Comparison of ENCODE assay signal across 19 cellular contexts in the genomic region with DNA sequence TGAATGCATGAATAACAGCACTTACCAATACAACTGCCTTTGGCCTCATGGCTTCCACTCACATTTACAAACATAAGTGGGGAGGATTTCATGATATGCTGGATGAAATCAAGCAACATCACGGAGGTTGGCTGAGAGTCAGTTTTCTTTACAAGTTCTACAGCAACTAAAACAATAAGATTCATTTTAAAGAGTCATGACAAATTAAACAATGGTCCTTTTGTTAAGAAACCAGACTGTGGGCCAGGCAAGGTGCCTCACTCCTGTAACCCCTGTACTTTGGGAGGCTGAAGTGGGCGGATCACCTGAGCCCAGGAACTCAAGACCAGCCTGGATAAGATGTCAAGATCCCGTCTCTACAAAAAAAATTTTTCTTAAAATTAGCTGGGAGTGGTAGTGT. TPM values are rescaled to one million over a fixed set of nuclear protein-coding genes. Genes with fewer than 3 reads are reported as not detected.
DNase-seq lines count a peak whose midpoint lies in the region; ATAC-seq, FAIRE-seq and TF ChIP-seq lines count a peak whose summit lies in the region.
"Had no signal": no experiment of that assay in that cellular context is flagged by ENCODE, and none has a peak within 500 bp of the region (broad histone marks: within the 10 kb centered on the region; RNA-seq: fewer than 3 reads in every experiment).

No MANE protein-coding gene starts in this region.

- H3K27me3 ChIP-seq in PC-3 (ENCODE audit: low read length) (no peaks in the 10 kb centered on the region), Peyer's patch (no peaks in the 10 kb centered on the region)
- H3K27me3 ChIP-seq: BE2C, SJSA1 had no signal

- peak; percentile 43 for ATAC-seq in PC-3
- ATAC-seq in left colon: peak; percentile 43
- no peak for ATAC-seq in GM19463 (IDR thresholded peaks at IDR 0.05; ENCODE audit: unreplicated experiment)
- ATAC-seq: HCT116, Right ventricle myocardium inferior had no signal

- H3K4me3 ChIP-seq in PC-3 (ENCODE audit: low read length) (no peak overlapping the region), Peyer's patch (no peak overlapping the region)
- H3K4me3 ChIP-seq: SJSA1 had no signal

- POLR2A ChIA-PET in PC-3 (lab: Charles Lee; ENCODE audit: unreplicated experiment): no interaction called here

- DNase-seq in COLO829 (ENCODE audit: low spot score): peak; percentile 57
- no peak for DNase-seq in GM18507 (ENCODE audit: extremely low spot score, insufficient read length, low read depth)
- DNase-seq in PC-3: no peak
- DNase-seq in left colon: no peak
- no peak for DNase-seq in GM10266 (ENCODE audit: extremely low spot score)
- DNase-seq in Peyer's patch: no peak
- DNase-seq: BE2C, COR-L47, DMS153, GDM1, GOT3, Karpas-422, NCI-H187, NCI-H510A treated with DMSO at 0.1 percent for 48 hours, NCI-H82 had no signal

- H4K20me1 ChIP-seq in PC-3 (ENCODE audit: low read length): no peaks in the 10 kb centered on the region

- no peaks in the 10 kb centered on the region for H3K9me2 ChIP-seq in PC-3 (replicated peaks; ENCODE audit: low read length)

- intact Hi-C loops in PC-3 (cut with micrococcal nuclease): no loop called here
- intact Hi-C loops in left colon (cut with DNase I, micrococcal nuclease): no loop called here

- no peaks in the 10 kb centered on the region for H3F3A ChIP-seq in PC-3 (ENCODE audit: low read length, unreplicated experiment)

- FAIRE-seq in GM18507 (lab: Jason Lieb, UNC): peak; percentile 12

- H3K9ac ChIP-seq in PC-3 (ENCODE audit: low read length): no peak overlapping the region

- CTCF ChIA-PET in PC-3 (lab: Charles Lee): no interaction called here

- no peak overlapping the region for H3K27ac ChIP-seq in PC-3 (ENCODE audit: low read length)
- no peak overlapping the region for H3K27ac ChIP-seq in Peyer's patch
- H3K27ac ChIP-seq: SJSA1 had no signal

- no peak for TF ChIP-seq CTCF in PC-3 (conservative IDR thresholded peaks at IDR 0.05; ENCODE audit: low read depth, low read length)
- no peak for TF ChIP-seq CTCF in GM10266 (IDR thresholded peaks at IDR 0.05; ENCODE audit: control insufficient read depth, insufficient read depth, low read depth, missing control alignments)
- no peak for TF ChIP-seq CTCF in Peyer's patch (IDR thresholded peaks at IDR 0.05)

- H3K36me3 ChIP-seq in PC-3 (ENCODE audit: low read depth, low read length) (no peaks in the 10 kb centered on the region; the same call in 1 of the 2 replicates), Peyer's patch (peaks cover 0 to 9% (median 0%) of the 10 kb centered on the region in 3 donors)

- no peak overlapping the region for H3K4me2 ChIP-seq in PC-3 (ENCODE audit: low read length)

- H3K4me1 ChIP-seq in PC-3 (ENCODE audit: insufficient read depth, low read length): no peaks in the 10 kb centered on the region
- H3K4me1 ChIP-seq in Peyer's patch: no peaks in the 10 kb centered on the region
- H3K4me1 ChIP-seq: BE2C had no signal

- H3K79me2 ChIP-seq in PC-3 (ENCODE audit: low read length): no peaks in the 10 kb centered on the region

- no peaks in the 10 kb centered on the region for H3K9me3 ChIP-seq in PC-3 (ENCODE audit: low read length)
- no peaks in the 10 kb centered on the region for H3K9me3 ChIP-seq in Peyer's patch
- H3K9me3 ChIP-seq: BE2C, SJSA1 had no signal

- no peak overlapping the region for H2AFZ ChIP-seq in PC-3 (ENCODE audit: low read length)

- no TSS peak for BruUV-seq in PC-3 (replicated peaks; lab: Mats Ljungman, UMichigan)

- TF ChIP-seq POLR2A in Peyer's patch (IDR thresholded peaks at IDR 0.05): no peak

RNA-seq across cellular contexts. Expression of gene ATR, which starts 12.4 kb away (rescaled TPM):
- total RNA-seq in PC-3 (2014; rRNA removed) (15.6 and 25.7 TPM in 2 replicates), left colon (10 to 100 TPM; 13.7 to 18.9 TPM), Peyer's patch (10 to 100 TPM; 21.0 to 53.6 (median 23.9) TPM)

RNA-seq across cellular contexts. Expression of gene PLS1, which starts 30.1 kb away (rescaled TPM):
- 18.7 and 20.1 TPM in 2 replicates for total RNA-seq in PC-3 (2014; rRNA removed)
- 100 to 1,000 TPM; 457 to 472 TPM for total RNA-seq in left colon
- total RNA-seq in Peyer's patch: 100 to 1,000 TPM in 3 of 4 donors, 10 to 100 TPM in 1; 48.7 to 661 (median 328) TPM
